Comparison of ENCODE assay signal across 1 cellular context in genomic region chr1:212488436-212489283, GRCh38.
TF ChIP-seq lines count a peak whose summit lies in the region.

No MANE protein-coding gene starts in this region.

TF ChIP-seq in HepG2, 621 proteins besides CTCF, POLR2A, EP300 and RAD21 (continued from another document):
- TF ChIP-seq AHDC1 (CRISPR knock-in tag; IDR thresholded peaks at IDR 0.05; ENCODE audit: borderline replicate concordance) (no peak), MEF2D (CRISPR knock-in tag; IDR thresholded peaks at IDR 0.05) (no peak), MBNL3 (CRISPR knock-in tag; conservative IDR thresholded peaks at IDR 0.05) (no peak), ZKSCAN1 (IDR thresholded peaks at IDR 0.05; ENCODE audit: low read length) (no peak), CEBPB (IDR thresholded peaks at IDR 0.05; ENCODE audit: borderline replicate concordance, low read depth, low read length) (peak; percentile 67; the same call in 1 of the 2 replicates), CENPX (CRISPR knock-in tag; IDR thresholded peaks at IDR 0.05) (no peak), ATF4 (CRISPR knock-in tag; IDR thresholded peaks at IDR 0.05) (peak in 1 of 2 experiments; percentile 90; a peak in 2 of 4 replicates), EZH2 (conservative IDR thresholded peaks at IDR 0.05; ENCODE audit: low read depth, low read length) (no peak), NR2C2 (CRISPR knock-in tag; IDR thresholded peaks at IDR 0.05; ENCODE audit: borderline replicate concordance) (0 out of 2 replicates have a peak, but pooled peaks have one; percentile 24), ATF7 (IDR thresholded peaks at IDR 0.05) (peak; percentile 30; the same call in 1 of the 2 replicates), ATF7 (CRISPR knock-in tag; IDR thresholded peaks at IDR 0.05) (no peak), TEAD2 (CRISPR knock-in tag; IDR thresholded peaks at IDR 0.05) (no peak), FOSL2 (CRISPR knock-in tag; IDR thresholded peaks at IDR 0.05) (peak; percentile 53), CREB1 (IDR thresholded peaks at IDR 0.05) (peak; percentile 51), CREB1 (CRISPR knock-in tag; IDR thresholded peaks at IDR 0.05) (no peak), FOXP1 (IDR thresholded peaks at IDR 0.05) (no peak), FOXP1 (CRISPR knock-in tag; IDR thresholded peaks at IDR 0.05) (peak; percentile 9; the same call in 1 of the 2 replicates), FOXM1 (CRISPR knock-in tag; IDR thresholded peaks at IDR 0.05) (no peak), ZNF367 (CRISPR knock-in tag; IDR thresholded peaks at IDR 0.05; ENCODE audit: borderline replicate concordance) (no peak), BHLHE40 (IDR thresholded peaks at IDR 0.05; ENCODE audit: low read length) (no peak), ESRRA (CRISPR knock-in tag; IDR thresholded peaks at IDR 0.05; ENCODE audit: low read depth) (no peak), ATF2 (CRISPR knock-in tag; IDR thresholded peaks at IDR 0.05) (no peak), USF2 (IDR thresholded peaks at IDR 0.05; ENCODE audit: low read depth, low read length) (peak; percentile 80), USF2 (CRISPR knock-in tag; IDR thresholded peaks at IDR 0.05; ENCODE audit: borderline replicate concordance) (peak; percentile 79; the same call in 1 of the 2 replicates), LCORL (IDR thresholded peaks at IDR 0.05) (no peak), LCORL (CRISPR knock-in tag; IDR thresholded peaks at IDR 0.05) (no peak), SMC3 (IDR thresholded peaks at IDR 0.05; ENCODE audit: low read length) (no peak), ZNF710 (CRISPR knock-in tag; IDR thresholded peaks at IDR 0.05; ENCODE audit: borderline replicate concordance) (no peak), ZBTB21 (CRISPR knock-in tag; IDR thresholded peaks at IDR 0.05) (0 out of 2 replicates have a peak, but pooled peaks have one; percentile 45), ATF5 (CRISPR knock-in tag; IDR thresholded peaks at IDR 0.05; ENCODE audit: low read depth) (no peak)
